1 cellular context compared by ENCODE assay signal in the genomic region with DNA sequence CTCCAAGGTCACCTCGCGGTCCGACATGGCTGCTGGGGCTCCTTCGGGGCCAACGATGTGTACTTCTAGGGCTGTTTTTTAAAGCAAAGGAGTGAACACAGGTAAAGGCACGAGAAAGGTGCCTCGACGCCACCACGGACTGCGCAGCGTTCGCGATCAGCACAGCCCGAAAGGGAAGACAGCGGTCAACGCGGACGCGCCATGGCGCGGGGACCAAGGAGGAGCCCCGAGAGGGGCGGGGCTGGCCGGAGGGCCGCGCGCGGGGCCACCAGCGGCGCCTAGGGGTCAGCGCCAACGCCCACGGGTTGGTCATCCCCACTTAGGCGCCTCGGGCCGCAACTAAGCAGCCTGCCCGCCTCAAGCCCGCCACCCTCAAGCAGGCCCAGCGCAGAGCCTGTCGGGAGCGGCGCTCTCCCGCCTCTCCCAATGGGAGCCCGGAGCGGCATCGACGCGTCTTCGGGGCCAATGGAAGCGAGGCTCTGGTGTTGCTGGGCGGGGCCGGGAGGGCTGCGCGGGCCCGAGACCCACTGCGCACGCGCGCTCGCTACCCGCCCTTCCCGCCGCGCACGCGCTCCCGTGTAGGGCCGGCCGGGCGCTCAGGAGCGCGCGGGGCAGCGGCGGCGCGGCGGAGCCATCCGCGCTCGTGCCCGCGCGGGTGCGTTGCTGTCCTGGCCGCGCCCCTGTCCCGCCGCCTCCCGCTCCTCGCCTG.
TF ChIP-seq lines count a peak whose summit lies in the region.

A gene with protein sequence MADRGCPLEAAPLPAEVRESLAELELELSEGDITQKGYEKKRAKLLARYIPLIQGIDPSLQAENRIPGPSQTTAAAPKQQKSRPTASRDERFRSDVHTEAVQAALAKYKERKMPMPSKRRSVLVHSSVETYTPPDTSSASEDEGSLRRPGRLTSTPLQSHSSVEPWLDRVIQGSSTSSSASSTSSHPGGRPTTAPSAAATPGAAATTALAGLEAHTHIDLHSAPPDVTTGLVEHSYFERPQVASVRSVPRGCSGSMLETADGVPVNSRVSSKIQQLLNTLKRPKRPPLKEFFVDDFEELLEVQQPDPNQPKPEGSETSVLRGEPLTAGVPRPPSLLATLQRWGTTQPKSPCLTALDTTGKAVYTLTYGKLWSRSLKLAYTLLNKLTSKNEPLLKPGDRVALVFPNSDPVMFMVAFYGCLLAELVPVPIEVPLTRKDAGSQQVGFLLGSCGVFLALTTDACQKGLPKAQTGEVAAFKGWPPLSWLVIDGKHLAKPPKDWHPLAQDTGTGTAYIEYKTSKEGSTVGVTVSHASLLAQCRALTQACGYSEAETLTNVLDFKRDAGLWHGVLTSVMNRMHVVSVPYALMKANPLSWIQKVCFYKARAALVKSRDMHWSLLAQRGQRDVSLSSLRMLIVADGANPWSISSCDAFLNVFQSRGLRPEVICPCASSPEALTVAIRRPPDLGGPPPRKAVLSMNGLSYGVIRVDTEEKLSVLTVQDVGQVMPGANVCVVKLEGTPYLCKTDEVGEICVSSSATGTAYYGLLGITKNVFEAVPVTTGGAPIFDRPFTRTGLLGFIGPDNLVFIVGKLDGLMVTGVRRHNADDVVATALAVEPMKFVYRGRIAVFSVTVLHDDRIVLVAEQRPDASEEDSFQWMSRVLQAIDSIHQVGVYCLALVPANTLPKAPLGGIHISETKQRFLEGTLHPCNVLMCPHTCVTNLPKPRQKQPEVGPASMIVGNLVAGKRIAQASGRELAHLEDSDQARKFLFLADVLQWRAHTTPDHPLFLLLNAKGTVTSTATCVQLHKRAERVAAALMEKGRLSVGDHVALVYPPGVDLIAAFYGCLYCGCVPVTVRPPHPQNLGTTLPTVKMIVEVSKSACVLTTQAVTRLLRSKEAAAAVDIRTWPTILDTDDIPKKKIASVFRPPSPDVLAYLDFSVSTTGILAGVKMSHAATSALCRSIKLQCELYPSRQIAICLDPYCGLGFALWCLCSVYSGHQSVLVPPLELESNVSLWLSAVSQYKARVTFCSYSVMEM (N-terminal part only) (plus strand): TSS at position 577 of the 709 bp plus-strand sequence. CDS start 241 bp downstream, outside the sequence.

TF ChIP-seq in WTC11, 78 proteins besides CTCF, POLR2A, EP300 and RAD21 (continued from another document and continues in another):
- TF ChIP-seq, protein P1, sequence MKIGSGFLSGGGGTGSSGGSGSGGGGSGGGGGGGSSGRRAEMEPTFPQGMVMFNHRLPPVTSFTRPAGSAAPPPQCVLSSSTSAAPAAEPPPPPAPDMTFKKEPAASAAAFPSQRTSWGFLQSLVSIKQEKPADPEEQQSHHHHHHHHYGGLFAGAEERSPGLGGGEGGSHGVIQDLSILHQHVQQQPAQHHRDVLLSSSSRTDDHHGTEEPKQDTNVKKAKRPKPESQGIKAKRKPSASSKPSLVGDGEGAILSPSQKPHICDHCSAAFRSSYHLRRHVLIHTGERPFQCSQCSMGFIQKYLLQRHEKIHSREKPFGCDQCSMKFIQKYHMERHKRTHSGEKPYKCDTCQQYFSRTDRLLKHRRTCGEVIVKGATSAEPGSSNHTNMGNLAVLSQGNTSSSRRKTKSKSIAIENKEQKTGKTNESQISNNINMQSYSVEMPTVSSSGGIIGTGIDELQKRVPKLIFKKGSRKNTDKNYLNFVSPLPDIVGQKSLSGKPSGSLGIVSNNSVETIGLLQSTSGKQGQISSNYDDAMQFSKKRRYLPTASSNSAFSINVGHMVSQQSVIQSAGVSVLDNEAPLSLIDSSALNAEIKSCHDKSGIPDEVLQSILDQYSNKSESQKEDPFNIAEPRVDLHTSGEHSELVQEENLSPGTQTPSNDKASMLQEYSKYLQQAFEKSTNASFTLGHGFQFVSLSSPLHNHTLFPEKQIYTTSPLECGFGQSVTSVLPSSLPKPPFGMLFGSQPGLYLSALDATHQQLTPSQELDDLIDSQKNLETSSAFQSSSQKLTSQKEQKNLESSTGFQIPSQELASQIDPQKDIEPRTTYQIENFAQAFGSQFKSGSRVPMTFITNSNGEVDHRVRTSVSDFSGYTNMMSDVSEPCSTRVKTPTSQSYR (CRISPR knock-in tag; IDR thresholded peaks at IDR 0.05) = no peak
- TF ChIP-seq IRF2 (CRISPR knock-in tag; IDR thresholded peaks at IDR 0.05; ENCODE audit: borderline replicate concordance, low read depth) (no peak), ZBTB43 (CRISPR knock-in tag; IDR thresholded peaks at IDR 0.05) (no peak), ATF2 (CRISPR knock-in tag; IDR thresholded peaks at IDR 0.05; ENCODE audit: borderline replicate concordance, low read depth) (no peak), ZNF416 (CRISPR knock-in tag; IDR thresholded peaks at IDR 0.05) (no peak; the same call in 1 of the 2 replicates), ZNF232 (CRISPR knock-in tag; IDR thresholded peaks at IDR 0.05) (peak; percentile 91; the same call in 1 of the 2 replicates), HMGA2 (CRISPR knock-in tag; IDR thresholded peaks at IDR 0.05) (no peak), SOX15 (CRISPR knock-in tag; IDR thresholded peaks at IDR 0.05) (no peak), NR1H2 (CRISPR knock-in tag; IDR thresholded peaks at IDR 0.05) (no peak), FOXJ3 (CRISPR knock-in tag; IDR thresholded peaks at IDR 0.05; ENCODE audit: borderline replicate concordance) (no peak), CBFB (CRISPR knock-in tag; IDR thresholded peaks at IDR 0.05; ENCODE audit: low read depth) (no peak), FOXK1 (CRISPR knock-in tag; IDR thresholded peaks at IDR 0.05) (peak; percentile 82), MLX (CRISPR knock-in tag; IDR thresholded peaks at IDR 0.05) (no peak), TP53 (CRISPR knock-in tag; IDR thresholded peaks at IDR 0.05) (no peak), TEAD4 (CRISPR knock-in tag; IDR thresholded peaks at IDR 0.05) (no peak), ZNF263 (CRISPR knock-in tag; IDR thresholded peaks at IDR 0.05; ENCODE audit: low read depth) (peak; percentile 28; the same call in 1 of the 2 replicates), KAT7 (CRISPR knock-in tag; IDR thresholded peaks at IDR 0.05; ENCODE audit: borderline replicate concordance) (no peak), CREM (CRISPR knock-in tag; IDR thresholded peaks at IDR 0.05) (no peak; the same call in 1 of the 2 replicates), ELF4 (CRISPR knock-in tag; IDR thresholded peaks at IDR 0.05; ENCODE audit: low read depth) (no peak), ZNF121 (CRISPR knock-in tag; IDR thresholded peaks at IDR 0.05) (peak; percentile 31; the same call in 1 of the 2 replicates), JAZF1 (CRISPR knock-in tag; IDR thresholded peaks at IDR 0.05) (no peak), CDX4 (CRISPR knock-in tag; IDR thresholded peaks at IDR 0.05; ENCODE audit: borderline replicate concordance) (no peak), TCF7 (CRISPR knock-in tag; IDR thresholded peaks at IDR 0.05; ENCODE audit: low read depth) (no peak), ZNF396 (CRISPR knock-in tag; IDR thresholded peaks at IDR 0.05; ENCODE audit: borderline replicate concordance) (no peak), NFATC4 (CRISPR knock-in tag; IDR thresholded peaks at IDR 0.05) (no peak)
- TF ChIP-seq, protein P2, sequence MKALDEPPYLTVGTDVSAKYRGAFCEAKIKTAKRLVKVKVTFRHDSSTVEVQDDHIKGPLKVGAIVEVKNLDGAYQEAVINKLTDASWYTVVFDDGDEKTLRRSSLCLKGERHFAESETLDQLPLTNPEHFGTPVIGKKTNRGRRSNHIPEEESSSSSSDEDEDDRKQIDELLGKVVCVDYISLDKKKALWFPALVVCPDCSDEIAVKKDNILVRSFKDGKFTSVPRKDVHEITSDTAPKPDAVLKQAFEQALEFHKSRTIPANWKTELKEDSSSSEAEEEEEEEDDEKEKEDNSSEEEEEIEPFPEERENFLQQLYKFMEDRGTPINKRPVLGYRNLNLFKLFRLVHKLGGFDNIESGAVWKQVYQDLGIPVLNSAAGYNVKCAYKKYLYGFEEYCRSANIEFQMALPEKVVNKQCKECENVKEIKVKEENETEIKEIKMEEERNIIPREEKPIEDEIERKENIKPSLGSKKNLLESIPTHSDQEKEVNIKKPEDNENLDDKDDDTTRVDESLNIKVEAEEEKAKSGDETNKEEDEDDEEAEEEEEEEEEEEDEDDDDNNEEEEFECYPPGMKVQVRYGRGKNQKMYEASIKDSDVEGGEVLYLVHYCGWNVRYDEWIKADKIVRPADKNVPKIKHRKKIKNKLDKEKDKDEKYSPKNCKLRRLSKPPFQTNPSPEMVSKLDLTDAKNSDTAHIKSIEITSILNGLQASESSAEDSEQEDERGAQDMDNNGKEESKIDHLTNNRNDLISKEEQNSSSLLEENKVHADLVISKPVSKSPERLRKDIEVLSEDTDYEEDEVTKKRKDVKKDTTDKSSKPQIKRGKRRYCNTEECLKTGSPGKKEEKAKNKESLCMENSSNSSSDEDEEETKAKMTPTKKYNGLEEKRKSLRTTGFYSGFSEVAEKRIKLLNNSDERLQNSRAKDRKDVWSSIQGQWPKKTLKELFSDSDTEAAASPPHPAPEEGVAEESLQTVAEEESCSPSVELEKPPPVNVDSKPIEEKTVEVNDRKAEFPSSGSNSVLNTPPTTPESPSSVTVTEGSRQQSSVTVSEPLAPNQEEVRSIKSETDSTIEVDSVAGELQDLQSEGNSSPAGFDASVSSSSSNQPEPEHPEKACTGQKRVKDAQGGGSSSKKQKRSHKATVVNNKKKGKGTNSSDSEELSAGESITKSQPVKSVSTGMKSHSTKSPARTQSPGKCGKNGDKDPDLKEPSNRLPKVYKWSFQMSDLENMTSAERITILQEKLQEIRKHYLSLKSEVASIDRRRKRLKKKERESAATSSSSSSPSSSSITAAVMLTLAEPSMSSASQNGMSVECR (CRISPR knock-in tag; IDR thresholded peaks at IDR 0.05; ENCODE audit: borderline replicate concordance) = peak; percentile 30; the same call in 1 of the 2 replicates
- TF ChIP-seq, protein P3, sequence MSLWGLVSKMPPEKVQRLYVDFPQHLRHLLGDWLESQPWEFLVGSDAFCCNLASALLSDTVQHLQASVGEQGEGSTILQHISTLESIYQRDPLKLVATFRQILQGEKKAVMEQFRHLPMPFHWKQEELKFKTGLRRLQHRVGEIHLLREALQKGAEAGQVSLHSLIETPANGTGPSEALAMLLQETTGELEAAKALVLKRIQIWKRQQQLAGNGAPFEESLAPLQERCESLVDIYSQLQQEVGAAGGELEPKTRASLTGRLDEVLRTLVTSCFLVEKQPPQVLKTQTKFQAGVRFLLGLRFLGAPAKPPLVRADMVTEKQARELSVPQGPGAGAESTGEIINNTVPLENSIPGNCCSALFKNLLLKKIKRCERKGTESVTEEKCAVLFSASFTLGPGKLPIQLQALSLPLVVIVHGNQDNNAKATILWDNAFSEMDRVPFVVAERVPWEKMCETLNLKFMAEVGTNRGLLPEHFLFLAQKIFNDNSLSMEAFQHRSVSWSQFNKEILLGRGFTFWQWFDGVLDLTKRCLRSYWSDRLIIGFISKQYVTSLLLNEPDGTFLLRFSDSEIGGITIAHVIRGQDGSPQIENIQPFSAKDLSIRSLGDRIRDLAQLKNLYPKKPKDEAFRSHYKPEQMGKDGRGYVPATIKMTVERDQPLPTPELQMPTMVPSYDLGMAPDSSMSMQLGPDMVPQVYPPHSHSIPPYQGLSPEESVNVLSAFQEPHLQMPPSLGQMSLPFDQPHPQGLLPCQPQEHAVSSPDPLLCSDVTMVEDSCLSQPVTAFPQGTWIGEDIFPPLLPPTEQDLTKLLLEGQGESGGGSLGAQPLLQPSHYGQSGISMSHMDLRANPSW (CRISPR knock-in tag; conservative IDR thresholded peaks at IDR 0.05; ENCODE audit: low read depth) = no peak
- TF ChIP-seq, protein P4, sequence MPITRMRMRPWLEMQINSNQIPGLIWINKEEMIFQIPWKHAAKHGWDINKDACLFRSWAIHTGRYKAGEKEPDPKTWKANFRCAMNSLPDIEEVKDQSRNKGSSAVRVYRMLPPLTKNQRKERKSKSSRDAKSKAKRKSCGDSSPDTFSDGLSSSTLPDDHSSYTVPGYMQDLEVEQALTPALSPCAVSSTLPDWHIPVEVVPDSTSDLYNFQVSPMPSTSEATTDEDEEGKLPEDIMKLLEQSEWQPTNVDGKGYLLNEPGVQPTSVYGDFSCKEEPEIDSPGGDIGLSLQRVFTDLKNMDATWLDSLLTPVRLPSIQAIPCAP (CRISPR knock-in tag; IDR thresholded peaks at IDR 0.05) = 0 out of 2 replicates have a peak, but pooled peaks have one; percentile 24
- TF ChIP-seq, protein P5, sequence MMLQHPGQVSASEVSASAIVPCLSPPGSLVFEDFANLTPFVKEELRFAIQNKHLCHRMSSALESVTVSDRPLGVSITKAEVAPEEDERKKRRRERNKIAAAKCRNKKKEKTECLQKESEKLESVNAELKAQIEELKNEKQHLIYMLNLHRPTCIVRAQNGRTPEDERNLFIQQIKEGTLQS (CRISPR knock-in tag; conservative IDR thresholded peaks at IDR 0.05) = no peak
- TF ChIP-seq, protein P6, sequence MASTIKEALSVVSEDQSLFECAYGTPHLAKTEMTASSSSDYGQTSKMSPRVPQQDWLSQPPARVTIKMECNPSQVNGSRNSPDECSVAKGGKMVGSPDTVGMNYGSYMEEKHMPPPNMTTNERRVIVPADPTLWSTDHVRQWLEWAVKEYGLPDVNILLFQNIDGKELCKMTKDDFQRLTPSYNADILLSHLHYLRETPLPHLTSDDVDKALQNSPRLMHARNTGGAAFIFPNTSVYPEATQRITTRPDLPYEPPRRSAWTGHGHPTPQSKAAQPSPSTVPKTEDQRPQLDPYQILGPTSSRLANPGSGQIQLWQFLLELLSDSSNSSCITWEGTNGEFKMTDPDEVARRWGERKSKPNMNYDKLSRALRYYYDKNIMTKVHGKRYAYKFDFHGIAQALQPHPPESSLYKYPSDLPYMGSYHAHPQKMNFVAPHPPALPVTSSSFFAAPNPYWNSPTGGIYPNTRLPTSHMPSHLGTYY (CRISPR knock-in tag; IDR thresholded peaks at IDR 0.05) = no peak
